Comparison of ENCODE assay signal across 8 cellular contexts in the genomic region with DNA sequence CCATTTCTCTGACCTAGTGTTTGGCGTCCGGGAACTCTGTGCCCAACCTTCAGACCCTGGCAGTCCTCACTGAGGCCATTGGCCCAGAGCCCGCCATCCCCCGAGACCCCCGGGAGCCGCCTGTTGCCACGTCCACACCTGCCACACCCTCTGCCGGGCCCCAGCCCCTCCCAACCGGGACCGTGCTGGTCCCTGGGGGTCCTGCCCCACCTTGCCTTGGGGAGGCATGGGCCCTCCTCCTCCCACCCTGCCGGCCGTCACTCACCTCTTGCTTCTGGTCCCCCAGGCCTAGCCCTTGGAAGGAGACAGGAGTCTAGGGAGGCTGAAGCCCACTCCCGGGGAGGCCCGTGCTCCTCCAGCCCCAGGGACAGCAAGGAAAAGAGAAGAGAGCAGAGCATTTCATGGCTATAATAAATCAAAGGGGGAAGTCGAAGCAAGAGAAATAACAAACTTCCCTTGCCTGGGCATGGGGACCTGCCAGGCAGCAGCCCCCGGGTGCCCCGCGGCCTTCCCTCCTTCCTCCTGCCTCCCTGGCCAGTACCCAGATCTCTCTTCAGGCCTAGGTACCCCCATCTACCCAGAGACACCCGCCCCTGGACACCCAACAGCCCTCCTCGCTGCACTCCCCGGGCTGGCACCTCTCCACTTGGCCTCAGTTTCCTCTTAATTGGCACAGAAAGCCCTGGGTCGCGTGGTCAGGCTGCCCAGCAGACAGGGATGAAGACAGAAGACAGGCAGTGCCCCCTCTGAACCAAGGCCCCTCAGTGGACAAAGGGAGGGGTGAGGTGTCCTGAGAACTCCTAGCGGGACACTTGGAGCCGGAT. TPM values are rescaled to one million over a fixed set of nuclear protein-coding genes. Genes with fewer than 3 reads are reported as not detected.
DNase-seq lines count a peak whose midpoint lies in the region; ATAC-seq and TF ChIP-seq lines count a peak whose summit lies in the region.
"Had no signal": no experiment of that assay in that cellular context is flagged by ENCODE, and none has a peak within 500 bp of the region (broad histone marks: within the 10 kb centered on the region; RNA-seq: fewer than 3 reads in every experiment).

No MANE protein-coding gene starts in this region.

- TF ChIP-seq CTCF in fibroblast of lung (conservative IDR thresholded peaks at IDR 0.05 in 1 of 2, IDR thresholded peaks at IDR 0.05 in 1 of 2; ENCODE audit: low read depth in 1 of 2, low read length in 2 of 2) (no peak), tibial artery (IDR thresholded peaks at IDR 0.05) (no peak)

- no peaks in the 10 kb centered on the region for H3K36me3 Mint-ChIP-seq in activated T-cell treated with anti-CD3 and anti-CD28 coated beads, Interleukin-2, amount 50 U/mL, for 24 hours (ENCODE audit: low read depth)

- no peaks in the 10 kb centered on the region for H3K27me3 Mint-ChIP-seq in activated T-cell treated with anti-CD3 and anti-CD28 coated beads, Interleukin-2, amount 50 U/mL, for 24 hours

- no peaks in the 10 kb centered on the region for H3K27me3 ChIP-seq in fibroblast of lung (ENCODE audit: control insufficient read depth, insufficient read depth, low read length)
- H3K27me3 ChIP-seq in tibial artery: no peaks in the 10 kb centered on the region
- H3K27me3 ChIP-seq: hepatocyte had no signal

- no peaks in the 10 kb centered on the region for H3K79me2 ChIP-seq in fibroblast of lung (ENCODE audit: control insufficient read depth, insufficient read depth, low read length)
- H3K79me2 ChIP-seq: hepatocyte had no signal

- H3K4me1 ChIP-seq in fibroblast of lung (ENCODE audit: control insufficient read depth, extremely low read depth, insufficient read depth, low read length) (peaks cover 10% of the 10 kb centered on the region), tibial artery (peaks cover 0 to 12% (median 5%) of the 10 kb centered on the region in 4 donors)

- ATAC-seq in GM21619 (IDR thresholded peaks at IDR 0.05; ENCODE audit: unreplicated experiment) (no peak), HG02642 (IDR thresholded peaks at IDR 0.05; ENCODE audit: poor library complexity, unreplicated experiment) (no peak)

- no peaks in the 10 kb centered on the region for H3K36me3 ChIP-seq in fibroblast of lung (ENCODE audit: control insufficient read depth, insufficient read depth, low read length)
- no peaks in the 10 kb centered on the region for H3K36me3 ChIP-seq in tibial artery

- H3K4me3 ChIP-seq in fibroblast of lung (replicated peaks in 1 of 4; ENCODE audit: control extremely low read depth in 1 of 4, insufficient read depth in 1 of 4, low read depth in 3 of 4, low read length in 4 of 4) (no peak overlapping the region), tibial artery (peak overlapping the region; percentile 13 to 22)
- H3K4me3 ChIP-seq: hepatocyte had no signal

- no peaks in the 10 kb centered on the region for H3K9me3 Mint-ChIP-seq in activated T-cell treated with anti-CD3 and anti-CD28 coated beads, Interleukin-2, amount 50 U/mL, for 24 hours

- no peaks in the 10 kb centered on the region for H4K20me1 ChIP-seq in fibroblast of lung (ENCODE audit: control insufficient read depth, extremely low read depth, insufficient read depth, low read length)

- H2AFZ ChIP-seq in fibroblast of lung (ENCODE audit: low read length): peak overlapping the region; percentile 41
- H2AFZ ChIP-seq: hepatocyte had no signal

- DNase-seq in activated T-cell treated with anti-CD3 and anti-CD28 coated beads, Interleukin-2, amount 50 U/mL, for 24 hours: peak; percentile 62
- no peak for DNase-seq in activated T-cell treated with anti-CD3 and anti-CD28 coated beads for 4 hours
- DNase-seq in fibroblast of lung (ENCODE audit: low read depth in 2 of 2): no peak
- DNase-seq in tibial artery: peak; percentile 16 to 67
- DNase-seq: NCI-H1694 had no signal

- intact Hi-C loops in tibial artery (cut with DNase I; ENCODE audit: low total_unique reads): no loop called here

- H3K9ac ChIP-seq in fibroblast of lung (ENCODE audit: insufficient read depth, low read length): peak overlapping the region; percentile 42

- H3K27ac Mint-ChIP-seq in activated T-cell treated with anti-CD3 and anti-CD28 coated beads, Interleukin-2, amount 50 U/mL, for 24 hours: peak overlapping the region; percentile 93

- H3K4me3 Mint-ChIP-seq in activated T-cell treated with anti-CD3 and anti-CD28 coated beads, Interleukin-2, amount 50 U/mL, for 24 hours: no peak overlapping the region

- H3K9me3 ChIP-seq in fibroblast of lung (ENCODE audit: control insufficient read depth, insufficient read depth, low read depth, low read length) (no peaks in the 10 kb centered on the region), tibial artery (no peaks in the 10 kb centered on the region)

- peak overlapping the region; percentile 51 for H3K27ac ChIP-seq in fibroblast of lung (ENCODE audit: insufficient read depth, low read length)
- peak overlapping the region; percentile 22 to 48 for H3K27ac ChIP-seq in tibial artery
- H3K27ac ChIP-seq: hepatocyte had no signal

- no peak overlapping the region for H3K4me2 ChIP-seq in fibroblast of lung (ENCODE audit: extremely low read depth, insufficient read depth, low read length)
- H3K4me2 ChIP-seq: hepatocyte had no signal

- H3K4me1 Mint-ChIP-seq in activated T-cell treated with anti-CD3 and anti-CD28 coated beads, Interleukin-2, amount 50 U/mL, for 24 hours (ENCODE audit: low read depth): peaks cover 38% of the 10 kb centered on the region

RNA-seq across cellular contexts. Expression of a gene that starts 13.0 kb away (rescaled TPM):
- total RNA-seq in fibroblast of lung: 46.0 and 62.9 TPM in 2 replicates
- polyA plus RNA-seq in fibroblast of lung: 52.2 and 88.7 TPM in 2 replicates
- 84.9 and 110 TPM in 2 replicates for polyA plus RNA-seq in fibroblast of lung (2012)
- 59.6 and 124 TPM in 2 replicates for polyA minus RNA-seq in fibroblast of lung (ENCODE audit: low replicate concordance)

RNA-seq across cellular contexts. Expression of a gene that starts 17.1 kb away (rescaled TPM):
- total RNA-seq in fibroblast of lung: not detected in 2 replicates
- not detected in 2 replicates for polyA plus RNA-seq in fibroblast of lung
- not detected in 2 replicates for polyA plus RNA-seq in fibroblast of lung (2012)
- polyA minus RNA-seq in fibroblast of lung (ENCODE audit: low replicate concordance): not detected in 2 replicates

RNA-seq across cellular contexts. Expression of a gene that starts 30.8 kb away (rescaled TPM):
- 107 and 155 TPM in 2 replicates for total RNA-seq in fibroblast of lung
- 294 and 353 TPM in 2 replicates for polyA plus RNA-seq in fibroblast of lung
- polyA plus RNA-seq in fibroblast of lung (2012): 291 and 347 TPM in 2 replicates
- polyA minus RNA-seq in fibroblast of lung (ENCODE audit: low replicate concordance): 87.6 and 137 TPM in 2 replicates

RNA-seq across cellular contexts. Expression of a gene that starts 42.9 kb away (rescaled TPM):
- total RNA-seq in fibroblast of lung: not detected in 2 replicates
- not detected in 2 replicates for polyA plus RNA-seq in fibroblast of lung
- polyA plus RNA-seq in fibroblast of lung (2012): not detected in 2 replicates
- not detected in 2 replicates for polyA minus RNA-seq in fibroblast of lung (ENCODE audit: low replicate concordance)

RNA-seq across cellular contexts. Expression of a gene that starts 53.5 kb away (rescaled TPM):
- under 0.01 and 0.17 TPM in 2 replicates for total RNA-seq in fibroblast of lung
- not detected in 2 replicates for polyA plus RNA-seq in fibroblast of lung
- polyA plus RNA-seq in fibroblast of lung (2012): 0.07 TPM in 1 of 2 replicates, not detected in the other
- polyA minus RNA-seq in fibroblast of lung (ENCODE audit: low replicate concordance): not detected in 2 replicates
- total RNA-seq: hepatocyte had no signal

Comparison
In these comparisons a context has a peak if more than half of its experiments do, and no peak if none do; other contexts are left out.
1. DNase-seq: peak in activated T-cell treated with anti-CD3 and anti-CD28 coated beads, Interleukin-2, amount 50 U/mL, for 24 hours (single experiment) and tibial artery (2 of 2); none in activated T-cell treated with anti-CD3 and anti-CD28 coated beads for 4 hours (single experiment) and fibroblast of lung (0 of 2).
2. H3K4me3 ChIP-seq: peak in tibial artery (2 of 2); none in fibroblast of lung (0 of 4).